ENCODE assay signal across 29 cellular contexts in the genomic region with DNA sequence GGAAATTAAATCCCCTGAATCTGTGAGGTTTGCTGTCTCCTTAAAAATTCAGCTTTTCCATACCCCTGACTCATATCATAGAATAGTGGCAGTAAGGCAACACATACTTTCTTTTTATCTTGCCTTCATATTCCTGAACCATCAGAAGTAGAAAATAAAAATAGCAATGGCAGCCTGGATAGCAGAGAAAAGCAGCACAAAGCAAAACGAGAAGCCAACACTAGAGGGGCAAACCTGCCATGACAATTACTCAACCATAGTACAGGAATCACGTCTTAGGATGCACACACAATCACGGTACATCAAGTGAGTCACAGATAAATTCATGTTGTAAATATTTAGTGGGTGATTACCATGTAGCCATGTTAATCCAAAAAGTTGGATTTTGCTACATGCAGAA.
"Had no signal": no experiment of that assay in that cellular context is flagged by ENCODE, and none has a peak within 500 bp of the region (broad histone marks: within the 10 kb centered on the region; RNA-seq: fewer than 3 reads in every experiment).

No MANE protein-coding gene starts in this region.

- DNase-seq: activated CD4-positive, alpha-beta memory T cell treated with anti-CD3 and anti-CD28 coated beads, Interleukin-2, amount 10 ng/mL, durations not matched to agents 7 days and 5 days; activated CD4-positive, alpha-beta T cell treated with anti-CD3 and anti-CD28 coated beads for 36 hours; activated CD4-positive, alpha-beta T cell treated with anti-CD3 and anti-CD28 coated beads, Interleukin-2, amount 10 ng/mL, durations not matched to agents 24 days and 14 days; activated CD4-positive, CD25-positive, alpha-beta regulatory T cell; activated CD4-positive, CD25-positive, alpha-beta regulatory T cell treated with anti-CD3 and anti-CD28 coated beads, Interleukin-2, amount 50 U/mL, for 72 hours; activated CD8-positive, alpha-beta memory T cell treated with anti-CD3 and anti-CD28 coated beads, Interleukin-2, amount 50 U/mL, for 48 hours; activated gamma-delta T cell; activated naive CD4-positive, alpha-beta T cell; activated naive CD4-positive, alpha-beta T cell treated with anti-CD3 and anti-CD28 coated beads, Interleukin-2, amount 10 ng/mL, durations not matched to agents 7 days and 5 days; activated naive CD8-positive, alpha-beta T cell treated with anti-CD3 and anti-CD28 coated beads, Interleukin-2, amount 10 ng/mL, durations not matched to agents 7 days and 5 days; activated T-cell treated with anti-CD3 and anti-CD28 coated beads for 4 hours; activated T-cell treated with anti-CD3 and anti-CD28 coated beads, Interleukin-2, amount 50 U/mL, for 24 hours; activated T-cell treated with anti-CD3 and anti-CD28 coated beads, Interleukin-2, amount 50 U/mL, for 72 hours; amniotic stem cell; anterior cingulate cortex; brain microvascular endothelial cell; cortex of kidney; dermis blood vessel endothelial cell; effector CD4-positive, alpha-beta T cell; effector memory CD8-positive, alpha-beta T cell; foreskin keratinocyte; gastrocnemius medialis; glutamatergic neuron; heart left ventricle; T-helper 1 cell; T-helper 17 cell; T1000 had no signal

- H3K4me1 ChIP-seq: foreskin keratinocyte, gastrocnemius medialis had no signal

- H3K9me3 ChIP-seq: gastrocnemius medialis, heart left ventricle had no signal

- ATAC-seq: activated CD4-positive, alpha-beta T cell treated with anti-CD3 and anti-CD28 coated beads for 36 hours; activated naive CD4-positive, alpha-beta T cell treated with anti-CD3 and anti-CD28 coated beads, Interleukin-2, amount 50 U/mL, for 72 hours; activated T-cell treated with anti-CD3 and anti-CD28 coated beads, Interleukin-2, amount 50 U/mL, for 72 hours; effector memory CD8-positive, alpha-beta T cell; esophagus mucosa; foreskin keratinocyte; gastrocnemius medialis; T-helper 17 cell had no signal

- H3K4me3 ChIP-seq: gastrocnemius medialis, heart left ventricle had no signal

- H3K27me3 ChIP-seq: brain microvascular endothelial cell, foreskin keratinocyte, gastrocnemius medialis, heart left ventricle had no signal

- H3K36me3 ChIP-seq: brain microvascular endothelial cell, gastrocnemius medialis, heart left ventricle had no signal

- H3K27ac ChIP-seq: brain microvascular endothelial cell, foreskin keratinocyte, gastrocnemius medialis had no signal
